In genomic region chr9:1077616-1078015, GRCh38 we compare ENCODE assay signal across 32 cellular contexts. TPM values are rescaled to one million over a fixed set of nuclear protein-coding genes. Genes with fewer than 3 reads are reported as not detected.
"Had no signal": no experiment of that assay in that cellular context is flagged by ENCODE, and none has a peak within 500 bp of the region (broad histone marks: within the 10 kb centered on the region; RNA-seq: fewer than 3 reads in every experiment).

No MANE protein-coding gene starts in this region.

- H3K27me3 ChIP-seq: colonic mucosa, foreskin keratinocyte, hepatocyte, right atrium auricular region had no signal

- H2AFZ ChIP-seq: hepatocyte had no signal

- H3K36me3 Mint-ChIP-seq: naive thymus-derived CD8-positive, alpha-beta T cell; type B pancreatic cell had no signal

- H3K4me1 ChIP-seq: colonic mucosa, esophagus muscularis mucosa, foreskin keratinocyte, gastroesophageal sphincter, heart left ventricle, left ventricle myocardium inferior, lower lobe of right lung, prostate gland, right atrium auricular region, stomach, thyroid gland had no signal

- H3K27ac ChIP-seq: colonic mucosa, esophagus muscularis mucosa, foreskin keratinocyte, gastroesophageal sphincter, heart left ventricle, hepatocyte, left ventricle myocardium inferior, lower lobe of right lung, prostate gland, right atrium auricular region, stomach, thyroid gland had no signal

- H3K4me3 ChIP-seq: colonic mucosa, esophagus muscularis mucosa, gastroesophageal sphincter, heart left ventricle, hepatocyte, left ventricle myocardium inferior, lower lobe of right lung, prostate gland, right atrium auricular region, smooth muscle cell, stomach, thyroid gland had no signal

- H3K4me1 Mint-ChIP-seq: naive thymus-derived CD8-positive, alpha-beta T cell; nephron progenitor cell had no signal

- H3K79me2 ChIP-seq: hepatocyte had no signal

- ATAC-seq: foreskin keratinocyte; gastroesophageal sphincter; heart left ventricle; left colon; lower lobe of right lung; naive thymus-derived CD8-positive, alpha-beta T cell; sciatic nerve had no signal

- DNase-seq: colonic mucosa; effector memory CD4-positive, alpha-beta T cell; foreskin keratinocyte; heart left ventricle; kidney; left colon; left ventricle myocardium inferior; lower lobe of right lung; naive thymus-derived CD8-positive, alpha-beta T cell; nephron progenitor cell; nucleus accumbens; stimulated activated CD4-positive, alpha-beta T cell treated with anti-CD3 and anti-CD28 coated beads, Interleukin-12 subunit alpha, Interleukin-12 subunit beta, amount 100 ng/mL, for 4 hours; stimulated activated CD4-positive, alpha-beta T cell treated with anti-CD3 and anti-CD28 coated beads, Interleukin-1b, Interleukin-23, amount 100 ng/mL, for 48 hours; stimulated activated CD4-positive, alpha-beta T cell treated with anti-CD3 and anti-CD28 coated beads, Interleukin-4, amount 100 ng/mL, for 1 hour; stimulated activated CD8-positive, alpha-beta memory T cell treated with anti-CD3 and anti-CD28 coated beads, Interleukin-4, amount 100 ng/mL, for 48 hours; stimulated activated naive CD4-positive, alpha-beta T cell treated with Interleukin-2 at 50 U/mL for 16 hours; stomach; thyroid gland had no signal

- H3K4me3 Mint-ChIP-seq: dendritic cell treated with granulocyte-macrophage colony-stimulating factor and Interleukin-4, amounts not matched to agents 40 ng/mL and 50 ng/mL, for 4 days; naive thymus-derived CD8-positive, alpha-beta T cell; nephron progenitor cell; type B pancreatic cell had no signal

- H3K9me3 Mint-ChIP-seq: dendritic cell treated with granulocyte-macrophage colony-stimulating factor and Interleukin-4, amounts not matched to agents 40 ng/mL and 50 ng/mL, for 4 days; type B pancreatic cell had no signal

- H3K27ac Mint-ChIP-seq: dendritic cell treated with granulocyte-macrophage colony-stimulating factor and Interleukin-4, amounts not matched to agents 40 ng/mL and 50 ng/mL, for 4 days; naive thymus-derived CD8-positive, alpha-beta T cell; nephron progenitor cell; type B pancreatic cell had no signal

- H3K36me3 ChIP-seq: colonic mucosa, esophagus muscularis mucosa, gastroesophageal sphincter, heart left ventricle, left ventricle myocardium inferior, lower lobe of right lung, prostate gland, right atrium auricular region, stomach, thyroid gland had no signal

- H3K4me2 ChIP-seq: hepatocyte, smooth muscle cell had no signal

- FAIRE-seq: endothelial cell of umbilical vein, kidney had no signal

- H3K9me3 ChIP-seq: colonic mucosa, esophagus muscularis mucosa, gastroesophageal sphincter, heart left ventricle, left ventricle myocardium inferior, lower lobe of right lung, prostate gland, right atrium auricular region, stomach, thyroid gland had no signal

RNA-seq across cellular contexts. Expression of gene DMRT2, which starts 27.5 kb away (rescaled TPM):
- total RNA-seq: endothelial cell of umbilical vein; fibroblast of lung; foreskin keratinocyte; hepatocyte; left ventricle myocardium inferior; myocyte; naive thymus-derived CD8-positive, alpha-beta T cell; osteocyte; right atrium auricular region; smooth muscle cell; temporal lobe had no signal
- polyA plus RNA-seq: endothelial cell of umbilical vein; foreskin keratinocyte; hepatocyte; naive thymus-derived CD8-positive, alpha-beta T cell; smooth muscle cell had no signal
